Comparison of ENCODE assay signal across 14 cellular contexts in genomic region chr21:36783612-36784383, GRCh38.
A peak's percentile ranks its signal among the peaks of the same experiment; 100 is the strongest.
DNase-seq lines count a peak whose midpoint lies in the region; TF ChIP-seq lines count a peak whose summit lies in the region.
"Had no signal": no experiment of that assay in that cellular context is flagged by ENCODE, and none has a peak within 500 bp of the region (broad histone marks: within the 10 kb centered on the region; RNA-seq: fewer than 3 reads in every experiment).

No MANE protein-coding gene starts in this region.

- DNase-seq in EH (ENCODE audit: low read depth) (peak; percentile 84), M059J (ENCODE audit: low read depth) (peak; percentile 97), cardiac fibroblast (ENCODE audit: low read depth in 2 of 2) (peak; percentile 18 to 70), myocyte (ENCODE audit: low read depth) (peak; percentile 61), NCI-H1694 treated with DMSO at 0.1 percent for 48 hours (lab: John Stamatoyannopoulos, UW) (no peak), HuH-7.5 (ENCODE audit: low spot score) (no peak), NCI-H774 (lab: John Stamatoyannopoulos, UW) (no peak), DMS153 treated with DMSO at 0.1 percent for 48 hours (lab: John Stamatoyannopoulos, UW; ENCODE audit: unreplicated experiment) (no peak)
- DNase-seq: activated T-cell treated with anti-CD3 and anti-CD28 coated beads, Interleukin-2, amount 50 U/mL, for 24 hours; COR-L47; heart right ventricle; stimulated activated CD8-positive, alpha-beta memory T cell treated with anti-CD3 and anti-CD28 coated beads, Interleukin-4, amount 100 ng/mL, for 48 hours; T-helper 9 cell had no signal

- no peak overlapping the region for H3K4me3 ChIP-seq in cardiac fibroblast (replicated peaks in 1 of 2; ENCODE audit: low read depth in 2 of 2, low read length in 2 of 2)
- H3K4me3 ChIP-seq: heart right ventricle, skin epidermis had no signal

- no peak for TF ChIP-seq CTCF in cardiac fibroblast (IDR thresholded peaks at IDR 0.05; ENCODE audit: low read depth, low read length)

Comparison
In these comparisons a context has a peak if more than half of its experiments do, and no peak if none do; other contexts are left out.
1. DNase-seq: peak in EH (single experiment), M059J (single experiment), cardiac fibroblast (2 of 2) and myocyte (single experiment); none in NCI-H1694 treated with DMSO at 0.1 percent for 48 hours (single experiment), HuH-7.5 (single experiment), NCI-H774 (single experiment) and DMS153 treated with DMSO at 0.1 percent for 48 hours (single experiment).